1 cellular context compared by ENCODE assay signal in the genomic region with DNA sequence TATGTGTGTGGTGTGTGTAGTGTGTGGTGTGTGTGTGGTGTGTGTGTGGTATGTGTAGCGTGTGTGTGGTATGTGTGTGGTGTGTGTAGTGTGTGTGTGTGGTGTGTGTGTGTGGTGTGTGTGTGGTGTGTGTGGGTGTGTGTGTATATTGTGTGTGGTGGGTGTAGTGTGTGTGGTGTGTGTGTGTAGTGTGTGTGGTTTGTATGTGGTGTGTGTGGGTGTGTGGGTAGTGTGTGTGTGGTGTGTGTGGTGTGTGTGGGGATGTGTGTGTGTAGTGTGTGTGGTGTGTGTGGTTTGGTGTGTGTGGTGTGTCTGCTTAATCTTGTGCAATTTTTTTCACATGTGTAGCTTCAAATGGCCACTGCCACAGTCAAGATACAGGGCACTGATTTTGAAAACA.
TF ChIP-seq lines count a peak whose summit lies in the region.

No MANE protein-coding gene starts in this region.

TF ChIP-seq in HEK293, 187 proteins besides CTCF, POLR2A, EP300 and RAD21 (continued from another document):
- TF ChIP-seq, protein P1, sequence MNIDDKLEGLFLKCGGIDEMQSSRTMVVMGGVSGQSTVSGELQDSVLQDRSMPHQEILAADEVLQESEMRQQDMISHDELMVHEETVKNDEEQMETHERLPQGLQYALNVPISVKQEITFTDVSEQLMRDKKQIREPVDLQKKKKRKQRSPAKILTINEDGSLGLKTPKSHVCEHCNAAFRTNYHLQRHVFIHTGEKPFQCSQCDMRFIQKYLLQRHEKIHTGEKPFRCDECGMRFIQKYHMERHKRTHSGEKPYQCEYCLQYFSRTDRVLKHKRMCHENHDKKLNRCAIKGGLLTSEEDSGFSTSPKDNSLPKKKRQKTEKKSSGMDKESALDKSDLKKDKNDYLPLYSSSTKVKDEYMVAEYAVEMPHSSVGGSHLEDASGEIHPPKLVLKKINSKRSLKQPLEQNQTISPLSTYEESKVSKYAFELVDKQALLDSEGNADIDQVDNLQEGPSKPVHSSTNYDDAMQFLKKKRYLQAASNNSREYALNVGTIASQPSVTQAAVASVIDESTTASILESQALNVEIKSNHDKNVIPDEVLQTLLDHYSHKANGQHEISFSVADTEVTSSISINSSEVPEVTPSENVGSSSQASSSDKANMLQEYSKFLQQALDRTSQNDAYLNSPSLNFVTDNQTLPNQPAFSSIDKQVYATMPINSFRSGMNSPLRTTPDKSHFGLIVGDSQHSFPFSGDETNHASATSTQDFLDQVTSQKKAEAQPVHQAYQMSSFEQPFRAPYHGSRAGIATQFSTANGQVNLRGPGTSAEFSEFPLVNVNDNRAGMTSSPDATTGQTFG (tag by site-specific recombination; IDR thresholded peaks at IDR 0.05; ENCODE audit: borderline replicate concordance), result no peak
